16 cellular contexts compared by ENCODE assay signal in genomic region chr2:29304399-29304798, GRCh38.
A peak's percentile ranks its signal among the peaks of the same experiment; 100 is the strongest.
DNase-seq lines count a peak whose midpoint lies in the region; ATAC-seq and TF ChIP-seq lines count a peak whose summit lies in the region.
"Had no signal": no experiment of that assay in that cellular context is flagged by ENCODE, and none has a peak within 500 bp of the region (broad histone marks: within the 10 kb centered on the region; RNA-seq: fewer than 3 reads in every experiment).

No MANE protein-coding gene starts in this region.

- no peak for TF ChIP-seq POLR2A in adrenal gland (IDR thresholded peaks at IDR 0.05)

- no peak overlapping the region for H3K18ac ChIP-seq in trophoblast cell (ENCODE audit: low read length)

- H3K4ac ChIP-seq in trophoblast cell (ENCODE audit: low read depth, low read length), result no peak overlapping the region

- no peak overlapping the region for H2BK120ac ChIP-seq in trophoblast cell (ENCODE audit: insufficient read depth, low read length, poor library complexity)

- H3K23ac ChIP-seq in trophoblast cell (ENCODE audit: low read length), result no peak overlapping the region

- H2BK5ac ChIP-seq in trophoblast cell (ENCODE audit: low read depth, low read length, poor library complexity), result no peak overlapping the region

- H2AK5ac ChIP-seq in trophoblast cell (ENCODE audit: low read length), result no peak overlapping the region

- no peak overlapping the region for H4K12ac ChIP-seq in trophoblast cell (ENCODE audit: low read depth, low read length)

- no peaks in the 10 kb centered on the region for H3K27me3 ChIP-seq in adrenal gland
- H3K27me3 ChIP-seq in trophoblast cell (ENCODE audit: insufficient read depth, low read length), result no peaks in the 10 kb centered on the region
- H3K27me3 ChIP-seq: esophagus muscularis mucosa had no signal

- H2AFZ ChIP-seq in trophoblast cell (ENCODE audit: insufficient read depth, low read length, poor library complexity), result no peak overlapping the region

- no peak for TF ChIP-seq CTCF in adrenal gland (IDR thresholded peaks at IDR 0.05)

- H3K9me3 ChIP-seq in adrenal gland (replicated peaks in 1 of 3) (no peaks in the 10 kb centered on the region), trophoblast cell (ENCODE audit: insufficient read depth, low read depth, low read length) (no peaks in the 10 kb centered on the region)
- H3K9me3 ChIP-seq: esophagus muscularis mucosa, left lung, spleen had no signal

- H2BK12ac ChIP-seq in trophoblast cell (ENCODE audit: low read length), result no peak overlapping the region

- ATAC-seq in GM19397 (IDR thresholded peaks at IDR 0.05; ENCODE audit: unreplicated experiment) (no peak), GM21786 (IDR thresholded peaks at IDR 0.05; ENCODE audit: unreplicated experiment) (no peak)
- ATAC-seq: left lung had no signal

- no peak overlapping the region for H4K8ac ChIP-seq in trophoblast cell (ENCODE audit: low read depth, low read length)

- H3K27ac ChIP-seq in adrenal gland (no peak overlapping the region), trophoblast cell (ENCODE audit: low read depth, low read length) (no peak overlapping the region)
- H3K27ac ChIP-seq: esophagus muscularis mucosa, left lung, spleen had no signal

- H3K36me3 ChIP-seq in adrenal gland (replicated peaks in 1 of 2) (no peaks in the 10 kb centered on the region), trophoblast cell (ENCODE audit: control insufficient read depth in 1 of 2, insufficient read depth in 2 of 2, low read length in 2 of 2) (no peaks in the 10 kb centered on the region)
- H3K36me3 ChIP-seq: esophagus muscularis mucosa, left lung, spleen had no signal

- no peaks in the 10 kb centered on the region for H3K79me2 ChIP-seq in trophoblast cell (ENCODE audit: control insufficient read depth, insufficient read depth, low read length, poor library complexity)

- H3K9ac ChIP-seq in trophoblast cell (ENCODE audit: low read length), result no peak overlapping the region

- H3K4me2 ChIP-seq in trophoblast cell (ENCODE audit: low read length), result no peak overlapping the region

- DNase-seq in NCI-H345 (lab: John Stamatoyannopoulos, UW), result peak; percentile 10
- no peak for DNase-seq in NCI-H345 treated with DMSO at 0.1 percent for 48 hours (lab: John Stamatoyannopoulos, UW; ENCODE audit: unreplicated experiment)
- DNase-seq in LoVo (ENCODE audit: low spot score), result peak; percentile 5
- peak; percentile 66 to 70 (median 68) for DNase-seq in adrenal gland
- DNase-seq in trophoblast cell, result peak; percentile 22 to 60
- DNase-seq in NK-92 treated with Interleukin-12 subunit alpha and Interleukin-12 subunit beta, amount 100 ng/mL, for 24 hours (lab: John Stamatoyannopoulos, UW), result no peak
- DNase-seq: activated CD4-positive, alpha-beta T cell treated with anti-CD3 and anti-CD28 coated beads, Interleukin-2, amount 10 ng/mL, durations not matched to agents 7 days and 5 days; activated gamma-delta T cell treated with Interleukin-2 at 50 U/mL for 16 hours; anterior cingulate cortex; DND-41; effector CD8-positive, alpha-beta T cell; left lung; spleen had no signal

- H3K4me1 ChIP-seq in adrenal gland (replicated peaks in 1 of 2) (peaks cover 0 to 14% of the 10 kb centered on the region in 2 donors), trophoblast cell (ENCODE audit: control insufficient read depth in 1 of 2, insufficient read depth in 2 of 2, low read length in 2 of 2) (no peaks in the 10 kb centered on the region)
- H3K4me1 ChIP-seq: esophagus muscularis mucosa, left lung, spleen had no signal

- H3K79me1 ChIP-seq in trophoblast cell (ENCODE audit: low read length), result no peaks in the 10 kb centered on the region

- WGBS in adrenal gland, 4 donors, result 85 to 94% (median 88%) methylated on average over 1 of the region's 1 CpG
- WGBS in trophoblast cell (ENCODE audit: extremely low coverage, insufficient coverage, insufficient read length), result no CpG with 5 or more reads among the region's 1 CpG

- H3K4me3 ChIP-seq in adrenal gland (no peak overlapping the region), trophoblast cell (ENCODE audit: low read depth, low read length) (no peak overlapping the region)
- H3K4me3 ChIP-seq: esophagus muscularis mucosa, left lung, spleen had no signal

- no peak overlapping the region for H3K14ac ChIP-seq in trophoblast cell (ENCODE audit: low read length)

- intact Hi-C loops in adrenal gland (cut with DNase I), result loop anchor here in 1 of 2 donors (10.0 kb wide), 1 partner anchor 350 kb away; no protein-coding TSS in a partner anchor

- H4K91ac ChIP-seq in trophoblast cell (ENCODE audit: low read depth, low read length), result no peak overlapping the region

Comparison
In these comparisons a context has a peak if more than half of its experiments do, and no peak if none do; other contexts are left out.
1. DNase-seq: peak in NCI-H345 (single experiment), LoVo (single experiment), adrenal gland (7 of 7) and trophoblast cell (2 of 2); none in NCI-H345 treated with DMSO at 0.1 percent for 48 hours (single experiment) and NK-92 treated with Interleukin-12 subunit alpha and Interleukin-12 subunit beta, amount 100 ng/mL, for 24 hours (single experiment).